8 cellular contexts compared by ENCODE assay signal in genomic region chr2:221572180-221572820, GRCh38. TPM values are rescaled to one million over a fixed set of nuclear protein-coding genes. Genes with fewer than 3 reads are reported as not detected.
DNase-seq lines count a peak whose midpoint lies in the region; ATAC-seq and TF ChIP-seq lines count a peak whose summit lies in the region.

Gene EPHA4 (minus strand): TSS chr2:221572304. CDS start chr2:221572248, 56 bp downstream.

- H3K4me1 Mint-ChIP-seq in T-helper 1 cell treated with Interleukin-12 subunit alpha and Interleukin-12 subunit beta and Interleukin-4 antibody, amounts not matched to agents 30 μg/mL and 1 μg/mL, for 36 hours (ENCODE audit: low read depth) = peaks cover 26% of the 10 kb centered on the region

- 0 out of 6 replicates have a peak, but pooled peaks of 2 of the 3 experiments have one; percentile 3 to 14 for TF ChIP-seq CTCF in HCT116 (IDR thresholded peaks at IDR 0.05 in 2 of 3, conservative IDR thresholded peaks at IDR 0.05 in 1 of 3; ENCODE audit: borderline replicate concordance in 1 of 3, insufficient read depth in 1 of 3, low read depth in 2 of 3, low read length in 2 of 3)
- peak in 6 of 9 donors; percentile 12 to 61 (median 46) for TF ChIP-seq CTCF in heart right ventricle (IDR thresholded peaks at IDR 0.05)
- peak in 4 of 5 experiments; percentile 23 to 41 (median 33) for TF ChIP-seq CTCF in tibial nerve (IDR thresholded peaks at IDR 0.05)

- peaks cover 10% of the 10 kb centered on the region for H3K36me3 Mint-ChIP-seq in T-helper 1 cell treated with Interleukin-12 subunit alpha and Interleukin-12 subunit beta and Interleukin-4 antibody, amounts not matched to agents 30 μg/mL and 1 μg/mL, for 36 hours (ENCODE audit: low read depth)

- WGBS in heart right ventricle, 2 donors = 1% methylated on average over 47 to 59 of the region's 59 CpGs
- 0 to 2% methylated on average over 28 to 32 of the region's 59 CpGs for WGBS in tibial nerve, 2 donors

- intact Hi-C loops in HCT116 (cut with micrococcal nuclease) (loop anchor here (5.0 to 10.0 kb wide), 2 partner anchors 1427 to 1575 kb away; no protein-coding TSS in a partner anchor), heart right ventricle (cut with DNase I) (loop anchor here (1.0 to 10.0 kb wide), 16 partner anchors 45 to 1837 kb away; no protein-coding TSS in a partner anchor), posterior cingulate gyrus (cut with DNase I) (loop anchor here (2.0 to 5.0 kb wide), 2 partner anchors 395 to 1835 kb away; no protein-coding TSS in a partner anchor)

- no peaks in the 10 kb centered on the region for H3K79me2 ChIP-seq in HCT116 (ENCODE audit: insufficient read depth, low read length)

- ATAC-seq in HCT116 (peak; percentile 86), heart right ventricle (peak; percentile 93 to 97 (median 95))

- H3K9me3 Mint-ChIP-seq in T-helper 1 cell treated with Interleukin-12 subunit alpha and Interleukin-12 subunit beta and Interleukin-4 antibody, amounts not matched to agents 30 μg/mL and 1 μg/mL, for 36 hours = no peaks in the 10 kb centered on the region

- peak in 1 of 2 donors; percentile 76 for TF ChIP-seq EP300 in tibial nerve (IDR thresholded peaks at IDR 0.05)

- H3K27me3 Mint-ChIP-seq in T-helper 1 cell treated with Interleukin-12 subunit alpha and Interleukin-12 subunit beta and Interleukin-4 antibody, amounts not matched to agents 30 μg/mL and 1 μg/mL, for 36 hours (ENCODE audit: low read depth) = peaks cover 70% of the 10 kb centered on the region

- no TSS peak for BruUV-seq in HCT116 (replicated peaks; lab: Mats Ljungman, UMichigan)

- H3K4me1 ChIP-seq in HCT116 (ENCODE audit: control insufficient read depth in 1 of 2, insufficient read depth in 2 of 2, low read length in 2 of 2) = peaks cover 0 to 19% of the 10 kb centered on the region in 2 experiments; a peak in 3 of 4 replicates
- peaks cover 0 to 45% (median 33%) of the 10 kb centered on the region in 9 donors for H3K4me1 ChIP-seq in heart right ventricle
- peaks cover 0 to 44% (median 7%) of the 10 kb centered on the region in 4 donors for H3K4me1 ChIP-seq in tibial nerve

- no peak for TF ChIP-seq RAD21 in HCT116 (IDR thresholded peaks at IDR 0.05; ENCODE audit: low read depth)

- peak within 1 kb of the TSS; percentile 37 for H3K9ac ChIP-seq in HCT116 (ENCODE audit: low read length)

- peak within 1 kb of the TSS; percentile 93 for H3K4me3 Mint-ChIP-seq in T-helper 1 cell treated with Interleukin-12 subunit alpha and Interleukin-12 subunit beta and Interleukin-4 antibody, amounts not matched to agents 30 μg/mL and 1 μg/mL, for 36 hours

- TF ChIP-seq POLR2A in HCT116 (IDR thresholded peaks at IDR 0.05; ENCODE audit: borderline replicate concordance, extremely low read depth, insufficient read depth, insufficient read length) (no peak), tibial nerve (IDR thresholded peaks at IDR 0.05) (peak in 1 of 2 donors; percentile 73)

- H3K27ac ChIP-seq in HCT116 (ENCODE audit: low read depth, low read length) (peak within 1 kb of the TSS; percentile 25; the same call in 1 of the 2 replicates), heart right ventricle (peak within 1 kb of the TSS; percentile 57 to 95 (median 90)), tibial nerve (peak within 1 kb of the TSS; percentile 39 to 87 (median 76))

- H3K27ac Mint-ChIP-seq in T-helper 1 cell treated with Interleukin-12 subunit alpha and Interleukin-12 subunit beta and Interleukin-4 antibody, amounts not matched to agents 30 μg/mL and 1 μg/mL, for 36 hours = peak within 1 kb of the TSS; percentile 80

- peak within 1 kb of the TSS; percentile 96 for H3K4me2 ChIP-seq in HCT116 (ENCODE audit: low read length)

- RAD21 ChIA-PET in HCT116 (lab: Charles Lee; ENCODE audit: low non-redundant PET in 1 of 2, low total read pairs in 2 of 2, uncharacterized antibody in 2 of 2, unreplicated experiment in 2 of 2) = no interaction called here

- peak within 1 kb of the TSS; percentile 54 to 71 for H3K4me3 ChIP-seq in HCT116 (replicated peaks in 1 of 2; ENCODE audit: low read depth in 1 of 2, low read length in 2 of 2)
- peak within 1 kb of the TSS; percentile 59 to 92 (median 78) for H3K4me3 ChIP-seq in heart right ventricle
- peak within 1 kb of the TSS; percentile 42 to 75 (median 60) for H3K4me3 ChIP-seq in tibial nerve

- no peaks in the 10 kb centered on the region for H4K20me1 ChIP-seq in HCT116 (ENCODE audit: insufficient read depth)

- POLR2A ChIA-PET in HCT116 (lab: Charles Lee) = no interaction called here

- DNase-seq in GM03348 (ENCODE audit: low spot score) = peak; percentile 99
- peak; percentile 45 for DNase-seq in HCT116 (ENCODE audit: low read depth, low spot score)
- peak; percentile 69 for DNase-seq in NCI-H1048 (lab: John Stamatoyannopoulos, UW)
- DNase-seq in amygdala (lab: John Stamatoyannopoulos, UW) = peak in 55 of 56 donors; percentile 23 to 91 (median 73)
- DNase-seq in heart right ventricle = peak; percentile 89 to 90
- DNase-seq in posterior cingulate gyrus = peak; percentile 72 to 99 (median 89)
- peak; percentile 77 to 79 for DNase-seq in tibial nerve (ENCODE audit: low spot score in 2 of 2)

- H3K9me2 ChIP-seq in HCT116 (ENCODE audit: insufficient read depth) = no peaks in the 10 kb centered on the region

- CTCF ChIA-PET in HCT116 (lab: Charles Lee) = no interaction called here

- H3K9me3 ChIP-seq in HCT116 (ENCODE audit: control insufficient read depth in 1 of 2, insufficient read depth in 1 of 2, low read depth in 1 of 2, low read length in 2 of 2) (no peaks in the 10 kb centered on the region), heart right ventricle (no peaks in the 10 kb centered on the region), tibial nerve (no peaks in the 10 kb centered on the region)

- peaks cover 23% of the 10 kb centered on the region for H3K27me3 ChIP-seq in HCT116 (ENCODE audit: insufficient read depth, low read length)
- peaks cover 0 to 97% (median 11%) of the 10 kb centered on the region in 7 donors for H3K27me3 ChIP-seq in heart right ventricle
- H3K27me3 ChIP-seq in tibial nerve = peaks cover 0 to 48% of the 10 kb centered on the region in 2 donors

- peak within 1 kb of the TSS; percentile 99 for H2AFZ ChIP-seq in HCT116 (ENCODE audit: low read depth, low read length, poor library complexity, severe bottlenecking)

- H3K36me3 ChIP-seq in HCT116 (ENCODE audit: control insufficient read depth in 1 of 2, insufficient read depth in 2 of 2, low read length in 2 of 2) (no peaks in the 10 kb centered on the region), heart right ventricle (peaks cover 0 to 7% (median 0%) of the 10 kb centered on the region in 9 donors), tibial nerve (no peaks in the 10 kb centered on the region)

TF ChIP-seq in HCT116, 20 proteins besides CTCF, POLR2A, EP300 and RAD21:
- TF ChIP-seq ZFX (IDR thresholded peaks at IDR 0.05) (no peak), SP1 (IDR thresholded peaks at IDR 0.05; ENCODE audit: low read depth) (no peak), SRF (IDR thresholded peaks at IDR 0.05; ENCODE audit: low read depth) (no peak), ELF1 (IDR thresholded peaks at IDR 0.05; ENCODE audit: borderline replicate concordance, low read depth) (no peak), SIN3A (IDR thresholded peaks at IDR 0.05; ENCODE audit: low read depth) (no peak; the same call in 1 of the 2 replicates), EGR1 (IDR thresholded peaks at IDR 0.05; ENCODE audit: low read depth) (peak; percentile 70), ZBTB33 (IDR thresholded peaks at IDR 0.05; ENCODE audit: extremely low read depth, insufficient replicate concordance, low read length) (no peak), POLR2AphosphoS5 (IDR thresholded peaks at IDR 0.05; ENCODE audit: low read depth, low read length) (peak; percentile 64), CEBPB (IDR thresholded peaks at IDR 0.05; ENCODE audit: low read depth) (no peak), EZH2 (IDR thresholded peaks at IDR 0.05) (no peak)
TF ChIP-seq in HCT116: peak in this region for 2.

RNA-seq across cellular contexts. Expression of gene EPHA4, which starts in this region (rescaled TPM):
- total RNA-seq in HCT116 (2021; ENCODE audit: unreplicated experiment) = 3.5 TPM
- polyA plus RNA-seq in HCT116 (2012) = 1.8 and 2.0 TPM in 2 replicates
- total RNA-seq in heart right ventricle = 10 to 100 TPM in 9 of 10 donors, 1 to 10 TPM in 1; 8.2 to 51.3 (median 21.1) TPM
- 10 to 100 TPM in 1 of 2 donors, 1 to 10 TPM in 1; 3.4 to 12.3 TPM for polyA plus RNA-seq in heart right ventricle
- total RNA-seq in tibial nerve = 10 to 100 TPM; 10.2 to 42.2 (median 20.6) TPM

Comparison
In these comparisons a context has a peak if more than half of its experiments do, and no peak if none do; other contexts are left out.
1. Peak in every context shown above with its lines: DNase-seq, ATAC-seq, H3K4me3 ChIP-seq and H3K27ac ChIP-seq.
2. DNase-seq: peak in every context shown above with its lines; median percentile 99 in GM03348; 90 in heart right ventricle; 89 in posterior cingulate gyrus; 78 in tibial nerve; 73 in amygdala; 69 in NCI-H1048; 45 in HCT116.
3. H3K27ac ChIP-seq: peak in every context shown above with its lines; median percentile 90 in heart right ventricle; 76 in tibial nerve; 25 in HCT116.